ENCODE assay signal across 9 cellular contexts in genomic region chr10:44978213-44978569, GRCh38. TPM values are rescaled to one million over a fixed set of nuclear protein-coding genes. Genes with fewer than 3 reads are reported as not detected.
A peak's percentile ranks its signal among the peaks of the same experiment; 100 is the strongest.
DNase-seq lines count a peak whose midpoint lies in the region; ATAC-seq and TF ChIP-seq lines count a peak whose summit lies in the region.
"Had no signal": no experiment of that assay in that cellular context is flagged by ENCODE, and none has a peak within 500 bp of the region (broad histone marks: within the 10 kb centered on the region; RNA-seq: fewer than 3 reads in every experiment).

No MANE protein-coding gene starts in this region.

- H3K9me3 ChIP-seq in colonic mucosa (no peaks in the 10 kb centered on the region), mucosa of stomach (ENCODE audit: control insufficient read depth, low read length) (no peaks in the 10 kb centered on the region), upper lobe of right lung (no peaks in the 10 kb centered on the region)

- no peaks in the 10 kb centered on the region for H3K9me3 Mint-ChIP-seq in activated naive CD4-positive, alpha-beta T cell treated with anti-CD3 and anti-CD28 coated beads, Interleukin-2, amount 50 U/mL, for 72 hours

- H3K9ac ChIP-seq in colonic mucosa (ENCODE audit: low read depth in 2 of 2, low read length in 2 of 2): peak overlapping the region; percentile 70
- peak overlapping the region; percentile 91 for H3K9ac ChIP-seq in mucosa of stomach (ENCODE audit: low read length)

- H3K27me3 ChIP-seq in colonic mucosa: no peaks in the 10 kb centered on the region
- peaks cover 3% of the 10 kb centered on the region for H3K27me3 ChIP-seq in mucosa of stomach (ENCODE audit: control insufficient read depth, insufficient read depth, low read length)
- no peaks in the 10 kb centered on the region for H3K27me3 ChIP-seq in upper lobe of right lung

- H3K36me3 ChIP-seq in colonic mucosa (no peaks in the 10 kb centered on the region), mucosa of stomach (ENCODE audit: control insufficient read depth, insufficient read depth, low read length) (no peaks in the 10 kb centered on the region), upper lobe of right lung (peaks cover 16% of the 10 kb centered on the region)

- peak overlapping the region; percentile 37 to 52 for H3K27ac Mint-ChIP-seq in activated naive CD4-positive, alpha-beta T cell treated with anti-CD3 and anti-CD28 coated beads, Interleukin-2, amount 50 U/mL, for 72 hours

- DNase-seq in activated naive CD4-positive, alpha-beta T cell treated with anti-CD3 and anti-CD28 coated beads, Interleukin-2, amount 50 U/mL, for 72 hours (ENCODE audit: low spot score in 2 of 2): no peak
- no peak for DNase-seq in activated naive CD4-positive, alpha-beta T cell (lab: John Stamatoyannopoulos, UW)
- DNase-seq in colonic mucosa (no peak), upper lobe of right lung (no peak)
- DNase-seq: stimulated activated CD4-positive, alpha-beta T cell treated with anti-CD3 and anti-CD28 coated beads, Interleukin-2, amount 100 ng/mL, for 48 hours had no signal

- peak overlapping the region; percentile 80 for H3K27ac ChIP-seq in colonic mucosa
- peak overlapping the region; percentile 92 for H3K27ac ChIP-seq in upper lobe of right lung

- no peak for TF ChIP-seq CTCF in colonic mucosa (IDR thresholded peaks at IDR 0.05)
- TF ChIP-seq CTCF in upper lobe of right lung (IDR thresholded peaks at IDR 0.05): no peak

- intact Hi-C loops in colonic mucosa (cut with DNase I): no loop called here
- intact Hi-C loops in upper lobe of right lung (cut with DNase I): no loop called here

- no peaks in the 10 kb centered on the region for H3K36me3 Mint-ChIP-seq in activated naive CD4-positive, alpha-beta T cell treated with anti-CD3 and anti-CD28 coated beads, Interleukin-2, amount 50 U/mL, for 72 hours

- H3K4me3 ChIP-seq in colonic mucosa (peak overlapping the region; percentile 39), mucosa of stomach (ENCODE audit: low read length) (peak overlapping the region; percentile 81), upper lobe of right lung (peak overlapping the region; percentile 73)

- ATAC-seq in activated naive CD4-positive, alpha-beta T cell treated with anti-CD3 and anti-CD28 coated beads, Interleukin-2, amount 50 U/mL, for 72 hours: no peak
- no peak for ATAC-seq in upper lobe of right lung
- no peak for ATAC-seq in HG03565 (IDR thresholded peaks at IDR 0.05; ENCODE audit: unreplicated experiment)
- no peak for ATAC-seq in HG02571 (IDR thresholded peaks at IDR 0.05; ENCODE audit: unreplicated experiment)
- no peak for ATAC-seq in GM21381 (IDR thresholded peaks at IDR 0.05; ENCODE audit: unreplicated experiment)

- H3K4me1 ChIP-seq in colonic mucosa: peaks cover 23% of the 10 kb centered on the region
- H3K4me1 ChIP-seq in mucosa of stomach (ENCODE audit: control insufficient read depth, insufficient read depth, low read length): peaks cover 92% of the 10 kb centered on the region
- H3K4me1 ChIP-seq in upper lobe of right lung: peaks cover 72% of the 10 kb centered on the region

RNA-seq across cellular contexts. Expression of gene DEPP1, which starts 0.4 kb away (rescaled TPM):
- 1 to 10 TPM in 1 of 2 donors, under 1 TPM in 1; 0.32 to 1.7 TPM for total RNA-seq in activated naive CD4-positive, alpha-beta T cell treated with anti-CD3 and anti-CD28 coated beads, Interleukin-2, amount 50 U/mL, for 72 hours
- total RNA-seq in colonic mucosa (10 to 100 TPM; 11.1 to 20.2 TPM), upper lobe of right lung (160 TPM)

RNA-seq across cellular contexts. Expression of gene RASSF4, which starts 18.6 kb away (rescaled TPM):
- 1 to 10 TPM; 1.5 to 4.1 TPM for total RNA-seq in activated naive CD4-positive, alpha-beta T cell treated with anti-CD3 and anti-CD28 coated beads, Interleukin-2, amount 50 U/mL, for 72 hours
- 10 to 100 TPM; 13.1 to 19.9 TPM for total RNA-seq in colonic mucosa
- 40.9 TPM for total RNA-seq in upper lobe of right lung

RNA-seq across cellular contexts. Expression of gene ZNF22, which starts 22.5 kb away (rescaled TPM):
- total RNA-seq in activated naive CD4-positive, alpha-beta T cell treated with anti-CD3 and anti-CD28 coated beads, Interleukin-2, amount 50 U/mL, for 72 hours: 10 to 100 TPM in 1 of 2 donors, 1 to 10 TPM in 1; 3.1 to 20.9 TPM
- 10 to 100 TPM; 16.5 to 17.3 TPM for total RNA-seq in colonic mucosa
- total RNA-seq in upper lobe of right lung: 26.9 TPM

Comparison
In these comparisons a context has a peak if more than half of its experiments do, and no peak if none do; other contexts are left out.
1. RNA of gene DEPP1, which starts 0.4 kb away (total RNA-seq): 160 TPM in upper lobe of right lung (single experiment) and 11.1 to 20.2 TPM in colonic mucosa; 0.32 to 1.7 TPM in activated naive CD4-positive, alpha-beta T cell treated with anti-CD3 and anti-CD28 coated beads, Interleukin-2, amount 50 U/mL, for 72 hours; every median in the first group is over 4 times any median in the second.
2. Peak in every context shown above with its lines, with median percentiles within 50 percentile points of each other: H3K4me3 ChIP-seq.